In genomic region chr6:154874684-154875594, GRCh38 we compare ENCODE assay signal across 24 cellular contexts.
DNase-seq lines count a peak whose midpoint lies in the region; ATAC-seq and TF ChIP-seq lines count a peak whose summit lies in the region.
"Had no signal": no experiment of that assay in that cellular context is flagged by ENCODE, and none has a peak within 500 bp of the region (broad histone marks: within the 10 kb centered on the region; RNA-seq: fewer than 3 reads in every experiment).

No MANE protein-coding gene starts in this region.

- intact Hi-C loops in Caco-2 (cut with micrococcal nuclease; ENCODE audit: unreplicated experiment) = no loop called here

- H3F3A ChIP-seq in neural progenitor cell (ENCODE audit: low read depth) = peaks cover 11% of the 10 kb centered on the region

- H3K9me3 ChIP-seq in Caco-2 (no peaks in the 10 kb centered on the region), HUES64 (ENCODE audit: insufficient read depth, low read depth, low read length) (no peaks in the 10 kb centered on the region), neural progenitor cell (ENCODE audit: low read depth) (no peaks in the 10 kb centered on the region)
- H3K9me3 ChIP-seq: esophagus muscularis mucosa, sigmoid colon, suprapubic skin, vagina had no signal

- H3K36me3 ChIP-seq in Caco-2 (ENCODE audit: control insufficient read depth, insufficient read depth, low read length) = no peaks in the 10 kb centered on the region
- no peaks in the 10 kb centered on the region for H3K36me3 ChIP-seq in HUES64 (ENCODE audit: insufficient read depth, low read length)
- H3K36me3 ChIP-seq in neural progenitor cell = no peaks in the 10 kb centered on the region
- H3K36me3 ChIP-seq: esophagus muscularis mucosa, sigmoid colon, suprapubic skin, vagina had no signal

- H3K9me3 Mint-ChIP-seq in Caco-2 (ENCODE audit: unreplicated experiment) = no peaks in the 10 kb centered on the region
- no peaks in the 10 kb centered on the region for H3K9me3 Mint-ChIP-seq in neural progenitor cell
- H3K9me3 Mint-ChIP-seq: activated naive CD4-positive, alpha-beta T cell treated with anti-CD3 and anti-CD28 coated beads for 36 hours; activated T-cell treated with anti-CD3 and anti-CD28 coated beads, Interleukin-2, amount 50 U/mL, for 4 hours; CD14-positive monocyte had no signal

- H3K27ac ChIP-seq in HUES64 (ENCODE audit: low read depth, low read length) (peak overlapping the region; percentile 34; the same call in 1 of the 2 replicates), neural progenitor cell (no peak overlapping the region)
- H3K27ac ChIP-seq: esophagus muscularis mucosa, sigmoid colon, suprapubic skin, vagina had no signal

- WGBS in HUES64 = 57% methylated on average over 10 of the region's 10 CpGs

- POLR2A ChIA-PET in Caco-2 (lab: Charles Lee) = no interaction called here

- H3K4me3 Mint-ChIP-seq in Caco-2 (ENCODE audit: unreplicated experiment) (no peak overlapping the region), neural progenitor cell (peak overlapping the region; percentile 37)
- H3K4me3 Mint-ChIP-seq: activated naive CD4-positive, alpha-beta T cell treated with anti-CD3 and anti-CD28 coated beads for 36 hours; activated T-cell treated with anti-CD3 and anti-CD28 coated beads, Interleukin-2, amount 50 U/mL, for 4 hours; CD14-positive monocyte had no signal

- peaks cover 43% of the 10 kb centered on the region for H4K20me1 ChIP-seq in neural progenitor cell (ENCODE audit: low read depth)

- peaks cover 7% of the 10 kb centered on the region for H3K79me2 ChIP-seq in neural progenitor cell (ENCODE audit: low read depth)

- no TSS peak for BruUV-seq in Caco-2 (replicated peaks; lab: Mats Ljungman, UMichigan)

- H3K36me3 Mint-ChIP-seq in Caco-2 (ENCODE audit: insufficient read depth, unreplicated experiment) (peaks cover 12% of the 10 kb centered on the region), neural progenitor cell (peaks cover 5% of the 10 kb centered on the region)

- H2AFZ ChIP-seq in neural progenitor cell (replicated peaks) = no peak overlapping the region

- CTCF ChIA-PET in Caco-2 (lab: Charles Lee) = no interaction called here

- H3K27ac Mint-ChIP-seq in Caco-2 (ENCODE audit: unreplicated experiment) = peak overlapping the region; percentile 29
- peak overlapping the region; percentile 76 for H3K27ac Mint-ChIP-seq in neural progenitor cell
- H3K27ac Mint-ChIP-seq: activated naive CD4-positive, alpha-beta T cell treated with anti-CD3 and anti-CD28 coated beads for 36 hours had no signal

- H3K4me1 Mint-ChIP-seq in Caco-2 (ENCODE audit: low read depth, unreplicated experiment) = peaks cover 13% of the 10 kb centered on the region
- H3K4me1 Mint-ChIP-seq in neural progenitor cell = peaks cover 55% of the 10 kb centered on the region
- H3K4me1 Mint-ChIP-seq: CD14-positive monocyte had no signal

- H3K4me2 ChIP-seq in neural progenitor cell = no peak overlapping the region

- no peak overlapping the region for H3K4me3 ChIP-seq in Caco-2 (ENCODE audit: low read depth, low read length)
- no peak overlapping the region for H3K4me3 ChIP-seq in HUES64 (ENCODE audit: low read length)
- H3K4me3 ChIP-seq in fibroblast of mammary gland (ENCODE audit: control insufficient read depth, low read depth, low read length) = no peak overlapping the region
- no peak overlapping the region for H3K4me3 ChIP-seq in neural progenitor cell
- H3K4me3 ChIP-seq: esophagus muscularis mucosa, sigmoid colon, suprapubic skin, vagina had no signal

- H3K4me1 ChIP-seq in Caco-2 (no peaks in the 10 kb centered on the region), HUES64 (ENCODE audit: insufficient read depth, low read length) (peaks cover 54% of the 10 kb centered on the region), neural progenitor cell (peaks cover 14% of the 10 kb centered on the region)
- H3K4me1 ChIP-seq: suprapubic skin had no signal

- TF ChIP-seq CTCF in Caco-2 (IDR thresholded peaks at IDR 0.05; ENCODE audit: insufficient read depth in 1 of 2, low read depth in 1 of 2, low read length in 1 of 2, severe bottlenecking in 1 of 2, unreplicated experiment in 1 of 2) (no peak), fibroblast of mammary gland (conservative IDR thresholded peaks at IDR 0.05; ENCODE audit: control insufficient read depth, insufficient read depth, low read depth, low read length) (no peak), neural progenitor cell (IDR thresholded peaks at IDR 0.05) (no peak)

- no peaks in the 10 kb centered on the region for H3K27me3 ChIP-seq in Caco-2 (replicated peaks; ENCODE audit: control insufficient read depth, insufficient read depth, low read length)
- no peaks in the 10 kb centered on the region for H3K27me3 ChIP-seq in HUES64 (ENCODE audit: insufficient read depth, low read length)
- no peaks in the 10 kb centered on the region for H3K27me3 ChIP-seq in neural progenitor cell
- H3K27me3 ChIP-seq: esophagus muscularis mucosa, sigmoid colon, suprapubic skin, vagina had no signal

- no peak for ATAC-seq in HG03342 (IDR thresholded peaks at IDR 0.05; ENCODE audit: unreplicated experiment)
- ATAC-seq: activated CD4-positive, CD25-positive, alpha-beta regulatory T cell treated with anti-CD3 and anti-CD28 coated beads, Interleukin-2, amount 50 U/mL, for 24 hours; activated T-cell treated with anti-CD3 and anti-CD28 coated beads, Interleukin-2, amount 50 U/mL, for 4 hours had no signal

- H3K9ac ChIP-seq in HUES64 (ENCODE audit: low read depth, low read length) = peak overlapping the region; percentile 7; the same call in 1 of the 2 replicates
- no peak overlapping the region for H3K9ac ChIP-seq in neural progenitor cell

- H3K27me3 Mint-ChIP-seq in Caco-2 (ENCODE audit: insufficient read depth, unreplicated experiment) (no peaks in the 10 kb centered on the region), neural progenitor cell (ENCODE audit: insufficient read depth, low read depth) (no peaks in the 10 kb centered on the region)

- DNase-seq in Caco-2 (no peak), fibroblast of mammary gland (ENCODE audit: low read depth) (peak; percentile 30), neural progenitor cell (ENCODE audit: low spot score) (no peak), NCI-H2171 treated with DMSO at 0.1 percent for 48 hours (lab: John Stamatoyannopoulos, UW) (no peak)
- DNase-seq in activated effector memory CD4-positive, alpha-beta T cell treated with anti-CD3 and anti-CD28 coated beads, Interleukin-2, amount 50 U/mL, for 16 hours = no peak
- DNase-seq in activated CD8-positive, alpha-beta memory T cell treated with anti-CD3 and anti-CD28 coated beads, Interleukin-2, amount 50 U/mL, for 48 hours = no peak
- DNase-seq: ACHN; activated naive CD4-positive, alpha-beta T cell treated with anti-CD3 and anti-CD28 coated beads for 36 hours; activated T-cell treated with anti-CD3 and anti-CD28 coated beads, Interleukin-2, amount 50 U/mL, for 4 hours; aorta; effector CD8-positive, alpha-beta T cell; GDM1; NCI-H1092; NCI-H2081; NCI-H524; sigmoid colon; T1000 had no signal
